In genomic region chr1:51570063-51570720, GRCh38 we compare ENCODE assay signal across 8 cellular contexts. TPM values are rescaled to one million over a fixed set of nuclear protein-coding genes. Genes with fewer than 3 reads are reported as not detected.
DNase-seq lines count a peak whose midpoint lies in the region; ATAC-seq and TF ChIP-seq lines count a peak whose summit lies in the region.

No MANE protein-coding gene starts in this region.

- no CpG with 5 or more reads among the region's 4 CpGs for WGBS in mesendoderm (ENCODE audit: extremely low coverage, insufficient coverage, low lambda C conversion rate)

- H3K79me1 ChIP-seq in mesendoderm (ENCODE audit: low read length): no peaks in the 10 kb centered on the region

- POLR2A ChIA-PET in OCI-LY7 (lab: Charles Lee): interaction anchor here (0.6 to 1.0 kb wide), 2 partner anchors 81 to 157 kb away, joined by 4 read pairs; no protein-coding TSS in a partner anchor

- intact Hi-C loops in OCI-LY7 (cut with micrococcal nuclease; ENCODE audit: unreplicated experiment): no loop called here

- no peaks in the 10 kb centered on the region for H3K9me3 ChIP-seq in OCI-LY7 (ENCODE audit: low read length)

- H3K27ac ChIP-seq in OCI-LY7 (ENCODE audit: low read depth, low read length, poor library complexity, severe bottlenecking): no peak overlapping the region
- peak overlapping the region; percentile 61 for H3K27ac ChIP-seq in mesendoderm (ENCODE audit: low read depth, low read length)

- in situ Hi-C loops in GM13977 (cut with MboI; ENCODE audit: low pct_unique_long_range_greater_than_20kb, low sequenced_read_pairs, unreplicated experiment): no loop called here

- H3K27me3 ChIP-seq in mesendoderm (ENCODE audit: insufficient read depth, low read length, poor library complexity): no peaks in the 10 kb centered on the region

- H3K36me3 ChIP-seq in OCI-LY7 (ENCODE audit: insufficient read depth, low read length): no peaks in the 10 kb centered on the region
- no peaks in the 10 kb centered on the region for H3K36me3 ChIP-seq in mesendoderm (ENCODE audit: control insufficient read depth, insufficient read depth, low read length)

- H3K4me2 ChIP-seq in OCI-LY7 (ENCODE audit: low read length) (peak overlapping the region; percentile 59), mesendoderm (ENCODE audit: low read length) (no peak overlapping the region)

- no peak overlapping the region for H2AK5ac ChIP-seq in mesendoderm (ENCODE audit: low read length)

- no peak overlapping the region for H4K8ac ChIP-seq in mesendoderm (ENCODE audit: low read depth, low read length)

- H3K23ac ChIP-seq in mesendoderm (ENCODE audit: low read length): no peak overlapping the region

- H3K56ac ChIP-seq in mesendoderm (ENCODE audit: low read length): peak overlapping the region; percentile 10

- BruUV-seq in OCI-LY7 (replicated peaks; lab: Mats Ljungman, UMichigan): no TSS peak

- no peak overlapping the region for H2BK5ac ChIP-seq in mesendoderm (ENCODE audit: low read length)

- no peaks in the 10 kb centered on the region; the same call in 1 of the 2 replicates for H4K20me1 ChIP-seq in OCI-LY7 (ENCODE audit: insufficient read depth, low read length)

- ATAC-seq in GM18498 (IDR thresholded peaks at IDR 0.05; ENCODE audit: unreplicated experiment) (peak; percentile 30), HG02623 (IDR thresholded peaks at IDR 0.05; ENCODE audit: unreplicated experiment) (peak; percentile 33), GM18870 (IDR thresholded peaks at IDR 0.05; ENCODE audit: unreplicated experiment) (no peak)

- DNase-seq in OCI-LY7 (ENCODE audit: low spot score): peak; percentile 57
- DNase-seq in mesendoderm: peak; percentile 44
- no peak for DNase-seq in GM13977 (ENCODE audit: low spot score)
- DNase-seq in NCI-H128 (lab: John Stamatoyannopoulos, UW; ENCODE audit: unreplicated experiment): no peak
- DNase-seq in NCI-H2081 treated with DMSO at 0.1 percent for 48 hours (lab: John Stamatoyannopoulos, UW): no peak

- CTCF ChIA-PET in OCI-LY7 (lab: Charles Lee; ENCODE audit: unreplicated experiment): no interaction called here

- no peak overlapping the region for H4K5ac ChIP-seq in mesendoderm (ENCODE audit: low read length)

- peaks cover 24% of the 10 kb centered on the region for H3K4me1 ChIP-seq in OCI-LY7 (ENCODE audit: insufficient read depth, low read length, poor library complexity, severe bottlenecking)
- peaks cover 2% of the 10 kb centered on the region for H3K4me1 ChIP-seq in mesendoderm (ENCODE audit: control insufficient read depth, low read depth, low read length)

- no peaks in the 10 kb centered on the region for H3K9me2 ChIP-seq in OCI-LY7 (ENCODE audit: insufficient read depth, low read length)

- no peak overlapping the region for H2BK15ac ChIP-seq in mesendoderm (replicated peaks; ENCODE audit: low read depth)

- H3K9ac ChIP-seq in mesendoderm (ENCODE audit: low read length): no peak overlapping the region

- H3K4me3 ChIP-seq in OCI-LY7 (ENCODE audit: low read depth, low read length, poor library complexity, severe bottlenecking) (peak overlapping the region; percentile 8), mesendoderm (ENCODE audit: low read length) (no peak overlapping the region)

- H2BK120ac ChIP-seq in mesendoderm (ENCODE audit: low read depth, low read length): no peak overlapping the region

- peak overlapping the region; percentile 45 for H3K18ac ChIP-seq in mesendoderm (ENCODE audit: low read length)

- H3K4ac ChIP-seq in mesendoderm (ENCODE audit: low read depth, low read length): no peak overlapping the region

- no peak overlapping the region for H2AFZ ChIP-seq in OCI-LY7 (ENCODE audit: low read length)

- no peak for TF ChIP-seq CTCF in OCI-LY7 (conservative IDR thresholded peaks at IDR 0.05; ENCODE audit: low read length)
- TF ChIP-seq CTCF in GM13977 (IDR thresholded peaks at IDR 0.05; ENCODE audit: extremely low read depth, insufficient read depth, missing control alignments): no peak

- no peaks in the 10 kb centered on the region for H3K79me2 ChIP-seq in OCI-LY7 (ENCODE audit: insufficient read depth, low read depth, low read length)
- H3K79me2 ChIP-seq in mesendoderm (ENCODE audit: control insufficient read depth, insufficient read depth, low read length): no peaks in the 10 kb centered on the region

RNA-seq across cellular contexts. Expression of gene OSBPL9, which starts 46.7 kb away (rescaled TPM):
- 58.6 and 67.5 TPM in 2 replicates for total RNA-seq in OCI-LY7 (2014; rRNA removed; shearing (Covaris generic))
- total RNA-seq in OCI-LY7 (2022): 87.8 and 99.1 TPM in 2 replicates
- polyA plus RNA-seq in mesendoderm (2013, experiment 1 of 2): 45.4 TPM
- 46.3 TPM for polyA plus RNA-seq in mesendoderm (2013, experiment 2 of 2)

RNA-seq across cellular contexts. Expression of gene EPS15, which starts 51.1 kb away (rescaled TPM):
- 23.8 and 35.5 TPM in 2 replicates for total RNA-seq in OCI-LY7 (2014; rRNA removed; shearing (Covaris generic))
- 73.2 and 79.4 TPM in 2 replicates for total RNA-seq in OCI-LY7 (2022)
- 28.0 TPM for polyA plus RNA-seq in mesendoderm (2013, experiment 1 of 2)
- 29.8 TPM for polyA plus RNA-seq in mesendoderm (2013, experiment 2 of 2)

Comparison
In these comparisons a context has a peak if more than half of its experiments do, and no peak if none do; other contexts are left out.
1. DNase-seq: peak in OCI-LY7 (single experiment) and mesendoderm (single experiment); none in GM13977 (single experiment), NCI-H128 (single experiment) and NCI-H2081 treated with DMSO at 0.1 percent for 48 hours (single experiment).